Comparison of ENCODE assay signal across 24 cellular contexts in genomic region chr11:73221451-73221850, GRCh38. TPM values are rescaled to one million over a fixed set of nuclear protein-coding genes. Genes with fewer than 3 reads are reported as not detected.
DNase-seq lines count a peak whose midpoint lies in the region; ATAC-seq and TF ChIP-seq lines count a peak whose summit lies in the region.
"Had no signal": no experiment of that assay in that cellular context is flagged by ENCODE, and none has a peak within 500 bp of the region (broad histone marks: within the 10 kb centered on the region; RNA-seq: fewer than 3 reads in every experiment).

No MANE protein-coding gene starts in this region.

- H3K9me3 ChIP-seq in PC-9 (ENCODE audit: insufficient read depth, low read depth), result no peaks in the 10 kb centered on the region
- H3K9me3 ChIP-seq in neutrophil, result no peaks in the 10 kb centered on the region
- no peaks in the 10 kb centered on the region for H3K9me3 ChIP-seq in thyroid gland
- H3K9me3 ChIP-seq: Caco-2 had no signal

- DNase-seq in GM10266 (ENCODE audit: extremely low spot score) (peak; percentile 11), PC-9 (no peak), thyroid gland (no peak)
- DNase-seq: CD4-positive, alpha-beta T cell; DMS 273 treated with DMSO at 0.1 percent for 48 hours; GOT3; HCEC 1CT; Karpas-422; NCI-H1048; NCI-H1436; NCI-H187 treated with DMSO at 0.1 percent for 48 hours; NCI-H2107; NCI-H446 treated with DMSO at 0.1 percent for 48 hours; NCI-H526 treated with DMSO at 0.1 percent for 48 hours; OCI-M1; SHP77 treated with DMSO at 0.1 percent for 48 hours had no signal

- no peaks in the 10 kb centered on the region for H3K27me3 ChIP-seq in PC-9 (ENCODE audit: insufficient read depth, low read depth)
- no peaks in the 10 kb centered on the region for H3K27me3 ChIP-seq in neutrophil
- H3K27me3 ChIP-seq in thyroid gland, result no peaks in the 10 kb centered on the region

- intact Hi-C loops in PC-9 (cut with micrococcal nuclease; ENCODE audit: unreplicated experiment), result no loop called here
- intact Hi-C loops in thyroid gland (cut with DNase I), result no loop called here

- TF ChIP-seq POLR2A in thyroid gland (IDR thresholded peaks at IDR 0.05), result no peak

- H3K36me3 ChIP-seq in PC-9 (ENCODE audit: low read depth), result no peaks in the 10 kb centered on the region; the same call in 1 of the 2 replicates
- no peaks in the 10 kb centered on the region for H3K36me3 ChIP-seq in neutrophil
- no peaks in the 10 kb centered on the region for H3K36me3 ChIP-seq in thyroid gland

- CTCF ChIA-PET in PC-9 (lab: Charles Lee), result no interaction called here

- no TSS peak for BruUV-seq in PC-9 (replicated peaks; lab: Mats Ljungman, UMichigan)

- POLR2A ChIA-PET in PC-9 (lab: Charles Lee; ENCODE audit: unreplicated experiment), result no interaction called here

- H4K20me1 ChIP-seq in PC-9 (ENCODE audit: insufficient read depth), result no peaks in the 10 kb centered on the region; the same call in 1 of the 2 replicates

- ATAC-seq in HG03045 (IDR thresholded peaks at IDR 0.05; ENCODE audit: unreplicated experiment) (no peak), HG03095 (IDR thresholded peaks at IDR 0.05; ENCODE audit: unreplicated experiment) (no peak), HG02588 (IDR thresholded peaks at IDR 0.05; ENCODE audit: unreplicated experiment) (no peak)

- H3K4me2 ChIP-seq in PC-9, result 0 out of 2 replicates have a peak overlapping the region, but pooled peaks have one; percentile 97

- H3K9me2 ChIP-seq in PC-9 (ENCODE audit: insufficient read depth), result no peaks in the 10 kb centered on the region

- 96 to 100% methylated on average over 3 to 4 of the region's 4 CpGs for WGBS in thyroid gland, 2 donors

- H3F3A ChIP-seq in PC-9 (ENCODE audit: insufficient read depth, low read depth), result peaks cover 5% of the 10 kb centered on the region; the same call in 1 of the 2 replicates

- no peak overlapping the region for H2AFZ ChIP-seq in PC-9

- H3K79me2 ChIP-seq in PC-9 (ENCODE audit: low read depth), result peaks cover 60% of the 10 kb centered on the region

- H3K27ac ChIP-seq in PC-9 (no peak overlapping the region), neutrophil (peak overlapping the region; percentile 34), thyroid gland (peak overlapping the region in 2 of 3 donors; percentile 14 to 91)
- H3K27ac ChIP-seq: SK-N-MC had no signal

- H3K4me1 ChIP-seq in PC-9 (replicated peaks; ENCODE audit: insufficient read depth) (peaks cover 59% of the 10 kb centered on the region), neutrophil (ENCODE audit: control insufficient read depth in 1 of 2, insufficient read depth in 1 of 2, low read depth in 1 of 2, low read length in 1 of 2) (peaks cover 61 to 72% of the 10 kb centered on the region in 2 experiments), thyroid gland (peaks cover 79 to 86% of the 10 kb centered on the region in 2 donors)

- H3K4me3 ChIP-seq in PC-9, result no peak overlapping the region
- no peak overlapping the region for H3K4me3 ChIP-seq in neutrophil (ENCODE audit: low read depth in 1 of 2, low read length in 1 of 2)
- H3K4me3 ChIP-seq in thyroid gland (replicated peaks in 1 of 3), result no peak overlapping the region
- H3K4me3 ChIP-seq: SK-N-MC had no signal

- TF ChIP-seq CTCF in GM10266 (IDR thresholded peaks at IDR 0.05; ENCODE audit: control insufficient read depth, insufficient read depth, low read depth, missing control alignments), result no peak
- no peak for TF ChIP-seq CTCF in PC-9 (conservative IDR thresholded peaks at IDR 0.05)
- no peak for TF ChIP-seq CTCF in neutrophil (IDR thresholded peaks at IDR 0.05)
- no peak for TF ChIP-seq CTCF in thyroid gland (IDR thresholded peaks at IDR 0.05)

RNA-seq across cellular contexts. Expression of gene P2RY2, which starts 3.4 kb away (rescaled TPM):
- total RNA-seq in PC-9 (2021) (19.8 and 22.5 TPM in 2 replicates), thyroid gland (10 to 100 TPM; 29.3 to 38.1 (median 37.7) TPM)
- total RNA-seq: A673; CD4-positive, alpha-beta T cell; G401 had no signal

RNA-seq across cellular contexts. Expression of gene P2RY6, which starts 50.7 kb away (rescaled TPM):
- total RNA-seq in PC-9 (2021) (29.7 and 34.7 TPM in 2 replicates), thyroid gland (1 to 10 TPM in 3 of 4 donors, under 1 TPM in 1; 0.93 to 4.0 (median 2.8) TPM)
- total RNA-seq: CD4-positive, alpha-beta T cell; G401 had no signal
